In the genomic region with DNA sequence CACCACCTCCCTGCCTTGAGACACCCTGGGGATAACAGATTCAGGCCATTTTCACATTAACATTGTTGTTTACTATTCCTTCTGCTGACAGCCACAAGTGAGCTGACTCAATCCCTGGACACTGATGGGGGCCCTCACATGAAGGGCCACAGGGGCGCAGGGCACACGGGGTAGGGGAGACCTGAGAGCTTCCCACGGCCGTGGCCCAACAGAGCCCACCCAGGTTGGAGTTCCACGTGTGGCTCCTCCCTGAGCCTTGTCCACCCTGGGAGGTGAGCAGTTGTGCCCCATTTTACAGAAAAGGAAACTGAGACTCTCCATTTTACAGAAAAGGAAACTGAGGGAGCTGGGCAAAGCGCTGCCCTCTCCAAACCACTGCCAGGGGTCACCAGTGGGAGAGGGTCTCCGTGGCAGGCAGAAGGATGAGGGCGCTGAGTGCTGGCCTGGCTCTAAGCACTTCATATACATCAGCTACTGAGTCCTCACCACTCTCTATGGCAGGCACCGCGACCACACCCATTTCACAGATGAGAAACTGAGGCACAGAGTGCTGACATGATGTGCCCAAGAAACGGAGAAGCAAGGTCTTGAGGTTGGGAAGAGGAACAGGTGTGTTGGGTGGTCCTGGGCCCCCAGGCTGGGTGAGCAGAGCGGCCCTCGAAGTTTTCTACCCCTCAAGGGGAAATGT, we compare ENCODE assay signal across 10 cellular contexts. TPM values are rescaled to one million over a fixed set of nuclear protein-coding genes. Genes with fewer than 3 reads are reported as not detected.
DNase-seq lines count a peak whose midpoint lies in the region; ATAC-seq and TF ChIP-seq lines count a peak whose summit lies in the region.
"Had no signal": no experiment of that assay in that cellular context is flagged by ENCODE, and none has a peak within 500 bp of the region (broad histone marks: within the 10 kb centered on the region; RNA-seq: fewer than 3 reads in every experiment).

No MANE protein-coding gene starts in this region.

- H3K4me1 ChIP-seq in left ventricle myocardium inferior = peaks cover 88% of the 10 kb centered on the region
- H3K4me1 ChIP-seq in upper lobe of right lung = peaks cover 75% of the 10 kb centered on the region

- no peak for TF ChIP-seq CTCF in left ventricle myocardium inferior (IDR thresholded peaks at IDR 0.05; ENCODE audit: borderline replicate concordance)
- TF ChIP-seq CTCF in upper lobe of right lung (IDR thresholded peaks at IDR 0.05) = no peak

- ATAC-seq in Right ventricle myocardium superior (ENCODE audit: poor library complexity) (no peak), naive B cell (ENCODE audit: low read depth in 2 of 2) (no peak), upper lobe of right lung (no peak), GM21723 (IDR thresholded peaks at IDR 0.05; ENCODE audit: unreplicated experiment) (no peak), GM19463 (IDR thresholded peaks at IDR 0.05; ENCODE audit: unreplicated experiment) (no peak)

- H3K27me3 Mint-ChIP-seq in naive B cell = peaks cover 0 to 16% (median 0%) of the 10 kb centered on the region in 3 donors

- peak overlapping the region in 4 of 8 donors; percentile 66 to 88 (median 75) for H3K4me3 Mint-ChIP-seq in naive B cell

- H3K27ac ChIP-seq in left ventricle myocardium inferior (replicated peaks) (peak overlapping the region; percentile 93), caudate nucleus (ENCODE audit: low read depth, low read length) (peak overlapping the region; percentile 93), upper lobe of right lung (peak overlapping the region; percentile 96)

- H3K36me3 ChIP-seq in left ventricle myocardium inferior = no peaks in the 10 kb centered on the region
- no peaks in the 10 kb centered on the region for H3K36me3 ChIP-seq in upper lobe of right lung

- H3K4me3 ChIP-seq in left ventricle myocardium inferior (peak overlapping the region; percentile 87), upper lobe of right lung (no peak overlapping the region)

- no peaks in the 10 kb centered on the region for H3K9me3 ChIP-seq in left ventricle myocardium inferior (replicated peaks)
- H3K9me3 ChIP-seq in upper lobe of right lung = no peaks in the 10 kb centered on the region

- no peaks in the 10 kb centered on the region for H3K9me3 Mint-ChIP-seq in naive B cell

- H3K36me3 Mint-ChIP-seq in naive B cell = no peaks in the 10 kb centered on the region

- intact Hi-C loops in left ventricle myocardium inferior (cut with micrococcal nuclease) (no loop called here), Right ventricle myocardium superior (cut with DNase I) (no loop called here), upper lobe of right lung (cut with DNase I) (no loop called here)

- H3K27me3 ChIP-seq in left ventricle myocardium inferior (ENCODE audit: low read depth) (no peaks in the 10 kb centered on the region), upper lobe of right lung (no peaks in the 10 kb centered on the region)

- DNase-seq in left ventricle myocardium inferior = no peak
- DNase-seq in Right ventricle myocardium superior = no peak
- no peak for DNase-seq in caudate nucleus (lab: John Stamatoyannopoulos, UW)
- DNase-seq in naive B cell = no peak
- no peak for DNase-seq in upper lobe of right lung
- no peak for DNase-seq in NCI-H446 (lab: John Stamatoyannopoulos, UW)
- DNase-seq: SHP77 treated with DMSO at 0.1 percent for 48 hours; stimulated activated CD4-positive, alpha-beta T cell treated with anti-CD3 and anti-CD28 coated beads, Interleukin-4, amount 100 ng/mL, for 4 hours had no signal

- H3K4me1 Mint-ChIP-seq in naive B cell = peaks cover 30 to 55% (median 40%) of the 10 kb centered on the region in 3 donors

- peak overlapping the region in 5 of 6 donors; percentile 80 to 96 (median 90) for H3K27ac Mint-ChIP-seq in naive B cell

RNA-seq across cellular contexts. Expression of a gene that starts 2.3 kb away (rescaled TPM):
- 53.7 TPM for total RNA-seq in left ventricle myocardium inferior
- total RNA-seq in Right ventricle myocardium superior = 49.2 TPM
- 10 to 100 TPM in 1 of 6 donors, 1 to 10 TPM in 5; 4.3 to 14.2 (median 7.1) TPM for polyA plus RNA-seq in naive B cell (ENCODE audit: low read depth in 6 of 6)
- total RNA-seq in upper lobe of right lung = 53.2 TPM

RNA-seq across cellular contexts. Expression of a gene that starts 35.7 kb away (rescaled TPM):
- 35.8 TPM for total RNA-seq in left ventricle myocardium inferior
- 27.5 TPM for total RNA-seq in Right ventricle myocardium superior
- polyA plus RNA-seq in naive B cell (ENCODE audit: low read depth in 6 of 6) = 10 to 100 TPM; 18.4 to 37.3 (median 27.4) TPM
- total RNA-seq in upper lobe of right lung = 31.8 TPM

RNA-seq across cellular contexts. Expression of a gene that starts 52.2 kb away (rescaled TPM):
- 218 TPM for total RNA-seq in left ventricle myocardium inferior
- 222 TPM for total RNA-seq in Right ventricle myocardium superior
- polyA plus RNA-seq in naive B cell (ENCODE audit: low read depth in 6 of 6) = not detected
- 0.35 TPM for total RNA-seq in upper lobe of right lung

Comparison
In these comparisons a context has a peak if more than half of its experiments do, and no peak if none do; other contexts are left out.
1. RNA of a gene that starts 52.2 kb away (total RNA-seq): 222 TPM in Right ventricle myocardium superior (single experiment) and 218 TPM in left ventricle myocardium inferior (single experiment); 0.35 TPM in upper lobe of right lung (single experiment); every median in the first group is over 100 times any median in the second.
2. Peak in every context shown above with its lines, with median percentiles within 50 percentile points of each other: H3K27ac ChIP-seq.